Comparison of ENCODE assay signal across 26 cellular contexts in the genomic region with DNA sequence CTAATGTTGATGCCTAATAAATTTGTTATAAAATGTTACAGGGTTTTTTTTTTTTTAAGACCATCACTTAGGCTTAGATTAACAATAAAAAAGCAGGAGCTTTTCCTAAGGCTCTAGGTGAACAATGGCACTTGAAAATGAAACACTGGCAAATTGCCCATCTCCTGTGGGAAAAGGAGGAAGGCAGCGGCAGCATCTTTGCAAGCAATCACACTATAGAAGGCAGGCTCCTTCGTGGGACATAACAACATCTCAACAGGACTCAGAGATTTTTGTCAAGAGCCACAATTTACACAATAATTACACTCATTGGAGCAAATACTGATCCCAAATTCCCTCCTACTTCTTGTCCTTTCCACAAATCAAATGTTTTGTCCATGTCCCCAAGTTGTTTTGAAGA.
DNase-seq lines count a peak whose midpoint lies in the region; TF ChIP-seq lines count a peak whose summit lies in the region.
"Had no signal": no experiment of that assay in that cellular context is flagged by ENCODE, and none has a peak within 500 bp of the region (broad histone marks: within the 10 kb centered on the region; RNA-seq: fewer than 3 reads in every experiment).

No MANE protein-coding gene starts in this region.

- peak overlapping the region in 4 of 5 experiments; percentile 15 to 74 (median 30) for H3K27ac Mint-ChIP-seq in brain
- H3K27ac Mint-ChIP-seq: activated CD4-positive, alpha-beta memory T cell treated with anti-CD3 and anti-CD28 coated beads for 36 hours; immature natural killer cell; mesothelial cell of epicardium; natural killer cell; stimulated activated naive CD8-positive, alpha-beta T cell treated with anti-CD3 and anti-CD28 coated beads, Interleukin-15, amount 100 ng/mL, for 72 hours had no signal

- H3K9ac ChIP-seq in neural cell (ENCODE audit: low read length) (peak overlapping the region; percentile 51), trophoblast cell (ENCODE audit: low read length) (no peak overlapping the region)

- peak overlapping the region; percentile 45 for H3K4me2 ChIP-seq in neural cell (ENCODE audit: low read length)
- no peak overlapping the region for H3K4me2 ChIP-seq in trophoblast cell (ENCODE audit: low read length)

- H2BK120ac ChIP-seq in trophoblast cell (ENCODE audit: insufficient read depth, low read length, poor library complexity) = no peak overlapping the region

- H3K9me3 ChIP-seq in neural cell (ENCODE audit: low read length) (no peaks in the 10 kb centered on the region), trophoblast cell (ENCODE audit: insufficient read depth, low read depth, low read length) (peaks cover 2% of the 10 kb centered on the region)
- H3K9me3 ChIP-seq in effector memory CD4-positive, alpha-beta T cell (ENCODE audit: control insufficient read depth, low read length) = no peaks in the 10 kb centered on the region

- no peak overlapping the region for H2AFZ ChIP-seq in neural cell (ENCODE audit: low read depth, low read length)
- H2AFZ ChIP-seq in trophoblast cell (ENCODE audit: insufficient read depth, low read length, poor library complexity) = no peak overlapping the region

- DNase-seq in NCI-H146 (lab: John Stamatoyannopoulos, UW) (peak; percentile 24), NCI-H146 treated with DMSO at 0.1 percent for 48 hours (lab: John Stamatoyannopoulos, UW; ENCODE audit: unreplicated experiment) (no peak), NCI-H2107 (lab: John Stamatoyannopoulos, UW) (peak; percentile 26), trophoblast cell (no peak), NCI-H82 (lab: John Stamatoyannopoulos, UW) (no peak)
- no peak for DNase-seq in effector memory CD4-positive, alpha-beta T cell
- DNase-seq: activated CD4-positive, alpha-beta memory T cell treated with anti-CD3 and anti-CD28 coated beads for 36 hours; activated CD4-positive, CD25-positive, alpha-beta regulatory T cell; activated effector memory CD4-positive, alpha-beta T cell treated with anti-CD3 and anti-CD28 coated beads, Interleukin-2, amount 50 U/mL, for 16 hours; activated T-cell treated with anti-CD3 and anti-CD28 coated beads for 4 hours; BE2C; brain microvascular endothelial cell; immature natural killer cell; left ventricle myocardium inferior; natural killer cell; NCI-H526; ovary; spleen; stimulated activated CD4-positive, alpha-beta T cell treated with anti-CD3 and anti-CD28 coated beads, Interleukin-4, amount 100 ng/mL, for 24 hours; stimulated activated naive CD8-positive, alpha-beta T cell treated with anti-CD3 and anti-CD28 coated beads, Interleukin-15, amount 100 ng/mL, for 72 hours; T-helper 9 cell had no signal

- peaks cover 53% of the 10 kb centered on the region for H3K4me1 Mint-ChIP-seq in brain
- H3K4me1 Mint-ChIP-seq: immature natural killer cell; natural killer cell; stimulated activated naive CD8-positive, alpha-beta T cell treated with anti-CD3 and anti-CD28 coated beads, Interleukin-15, amount 100 ng/mL, for 72 hours had no signal

- H3K27ac ChIP-seq in neural cell (ENCODE audit: low read length) = peak overlapping the region; percentile 92
- H3K27ac ChIP-seq in trophoblast cell (ENCODE audit: low read depth, low read length) = no peak overlapping the region
- H3K27ac ChIP-seq in effector memory CD4-positive, alpha-beta T cell (ENCODE audit: insufficient read depth, low read length, poor library complexity, severe bottlenecking) = no peak overlapping the region
- H3K27ac ChIP-seq: brain microvascular endothelial cell, left ventricle myocardium inferior, ovary, right atrium auricular region, spleen, tibial nerve had no signal

- no peak overlapping the region for H2BK5ac ChIP-seq in trophoblast cell (ENCODE audit: low read depth, low read length, poor library complexity)

- H3K36me3 ChIP-seq in neural cell (ENCODE audit: insufficient read depth, low read length) = no peaks in the 10 kb centered on the region
- H3K36me3 ChIP-seq in trophoblast cell (ENCODE audit: control insufficient read depth in 1 of 2, insufficient read depth in 2 of 2, low read length in 2 of 2) = no peaks in the 10 kb centered on the region
- no peaks in the 10 kb centered on the region for H3K36me3 ChIP-seq in effector memory CD4-positive, alpha-beta T cell (ENCODE audit: control insufficient read depth, insufficient read depth, low read length)
- H3K36me3 ChIP-seq: BE2C, brain microvascular endothelial cell, left ventricle myocardium inferior, ovary, right atrium auricular region, spleen, tibial nerve had no signal

- H3K9me3 Mint-ChIP-seq in brain = peaks cover 5 to 16% (median 13%) of the 10 kb centered on the region in 5 experiments

- H3K36me3 Mint-ChIP-seq in brain = peaks cover 5% of the 10 kb centered on the region
- H3K36me3 Mint-ChIP-seq: activated CD4-positive, alpha-beta memory T cell treated with anti-CD3 and anti-CD28 coated beads for 36 hours; immature natural killer cell; natural killer cell had no signal

- TF ChIP-seq CTCF in brain (conservative IDR thresholded peaks at IDR 0.05) = no peak
- TF ChIP-seq CTCF in neural cell (IDR thresholded peaks at IDR 0.05; ENCODE audit: poor library complexity, severe bottlenecking) = no peak

- no peaks in the 10 kb centered on the region for H3K79me1 ChIP-seq in trophoblast cell (ENCODE audit: low read length)

- TF ChIP-seq EP300 in neural cell (conservative IDR thresholded peaks at IDR 0.05; ENCODE audit: poor library complexity, severe bottlenecking) = no peak

- H4K20me1 ChIP-seq in neural cell (ENCODE audit: insufficient read depth) = no peaks in the 10 kb centered on the region

- H4K8ac ChIP-seq in trophoblast cell (ENCODE audit: low read depth, low read length) = no peak overlapping the region

- H4K91ac ChIP-seq in trophoblast cell (ENCODE audit: low read depth, low read length) = no peak overlapping the region

- no peak overlapping the region for H2AK5ac ChIP-seq in trophoblast cell (ENCODE audit: low read length)

- no peak overlapping the region for H2BK12ac ChIP-seq in trophoblast cell (ENCODE audit: low read length)

- no peak overlapping the region for H3K14ac ChIP-seq in trophoblast cell (ENCODE audit: low read length)

- H3K27me3 Mint-ChIP-seq in brain = peaks cover 6% of the 10 kb centered on the region
- H3K27me3 Mint-ChIP-seq: activated CD4-positive, alpha-beta memory T cell treated with anti-CD3 and anti-CD28 coated beads for 36 hours; stimulated activated naive CD8-positive, alpha-beta T cell treated with anti-CD3 and anti-CD28 coated beads, Interleukin-15, amount 100 ng/mL, for 72 hours had no signal

- no peak overlapping the region for H3K4ac ChIP-seq in trophoblast cell (ENCODE audit: low read depth, low read length)

- H3K4me3 Mint-ChIP-seq in brain = peak overlapping the region in 1 of 5 experiments; percentile 35
- H3K4me3 Mint-ChIP-seq: activated CD4-positive, alpha-beta memory T cell treated with anti-CD3 and anti-CD28 coated beads for 36 hours; immature natural killer cell; mesothelial cell of epicardium; natural killer cell; stimulated activated naive CD8-positive, alpha-beta T cell treated with anti-CD3 and anti-CD28 coated beads, Interleukin-15, amount 100 ng/mL, for 72 hours had no signal

- no peak for TF ChIP-seq RAD21 in neural cell (conservative IDR thresholded peaks at IDR 0.05)

- no peak overlapping the region for H3K23ac ChIP-seq in trophoblast cell (ENCODE audit: low read length)

- no CpG with 5 or more reads among the region's 2 CpGs for WGBS in trophoblast cell (ENCODE audit: extremely low coverage, insufficient coverage, insufficient read length)

- no peaks in the 10 kb centered on the region for H3K4me1 ChIP-seq in trophoblast cell (ENCODE audit: control insufficient read depth in 1 of 2, insufficient read depth in 2 of 2, low read length in 2 of 2)
- H3K4me1 ChIP-seq in effector memory CD4-positive, alpha-beta T cell (ENCODE audit: control insufficient read depth, insufficient read depth, low read length, poor library complexity, severe bottlenecking) = no peaks in the 10 kb centered on the region
- H3K4me1 ChIP-seq: BE2C, left ventricle myocardium inferior, right atrium auricular region, spleen, tibial nerve had no signal

- H3K18ac ChIP-seq in trophoblast cell (ENCODE audit: low read length) = no peak overlapping the region

- no peak overlapping the region for H4K12ac ChIP-seq in trophoblast cell (ENCODE audit: low read depth, low read length)

- no peaks in the 10 kb centered on the region for H3K9me2 ChIP-seq in neural cell (ENCODE audit: insufficient read depth, low read length)

- H3K4me3 ChIP-seq in neural cell (ENCODE audit: low read length) (peak overlapping the region; percentile 49), trophoblast cell (ENCODE audit: low read depth, low read length) (no peak overlapping the region)
- no peak overlapping the region for H3K4me3 ChIP-seq in effector memory CD4-positive, alpha-beta T cell (ENCODE audit: insufficient read depth, low read depth, low read length, poor library complexity, severe bottlenecking)
- H3K4me3 ChIP-seq: left ventricle myocardium inferior, ovary, right atrium auricular region, spleen, tibial nerve had no signal

- H3F3A ChIP-seq in neural cell (ENCODE audit: insufficient read depth, low read length, poor library complexity, severe bottlenecking) = peaks cover 5% of the 10 kb centered on the region

- H3K27me3 ChIP-seq in neural cell (ENCODE audit: insufficient read depth, low read depth, low read length) (no peaks in the 10 kb centered on the region), trophoblast cell (ENCODE audit: insufficient read depth, low read length) (no peaks in the 10 kb centered on the region)
- H3K27me3 ChIP-seq in effector memory CD4-positive, alpha-beta T cell (replicated peaks; ENCODE audit: control insufficient read depth, insufficient read depth, low read length, poor library complexity, severe bottlenecking) = no peaks in the 10 kb centered on the region
- H3K27me3 ChIP-seq: BE2C, brain microvascular endothelial cell, ovary, right atrium auricular region, spleen, tibial nerve had no signal

- H3K79me2 ChIP-seq in neural cell (replicated peaks; ENCODE audit: insufficient read depth, low read length) (no peaks in the 10 kb centered on the region), trophoblast cell (ENCODE audit: control insufficient read depth, insufficient read depth, low read length, poor library complexity) (no peaks in the 10 kb centered on the region)

Comparison
In these comparisons a context has a peak if more than half of its experiments do, and no peak if none do; other contexts are left out.
1. DNase-seq: peak in NCI-H146 (single experiment) and NCI-H2107 (single experiment); none in NCI-H146 treated with DMSO at 0.1 percent for 48 hours (single experiment), trophoblast cell (0 of 2), effector memory CD4-positive, alpha-beta T cell (0 of 3) and NCI-H82 (single experiment).